Comparison of ENCODE assay signal across 18 cellular contexts in the genomic region with DNA sequence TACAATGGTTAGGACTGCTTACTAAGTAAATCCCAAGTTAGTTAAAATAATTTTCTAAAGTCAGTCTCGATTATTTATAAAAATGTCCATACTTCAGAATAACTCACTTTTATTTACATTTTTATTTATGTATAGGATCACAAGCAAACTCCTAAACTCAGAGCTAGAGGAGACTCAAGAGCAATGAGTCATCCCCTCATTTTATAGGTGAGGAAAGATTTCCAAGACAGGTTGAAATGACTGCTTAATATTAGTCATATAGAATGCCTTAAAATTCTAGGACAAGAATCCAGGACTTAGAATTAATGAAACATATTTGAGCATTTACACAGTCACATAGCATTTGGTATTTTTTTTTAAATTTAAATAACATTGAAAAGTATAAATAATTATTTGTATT.
DNase-seq lines count a peak whose midpoint lies in the region; ATAC-seq and TF ChIP-seq lines count a peak whose summit lies in the region.
"Had no signal": no experiment of that assay in that cellular context is flagged by ENCODE, and none has a peak within 500 bp of the region (broad histone marks: within the 10 kb centered on the region; RNA-seq: fewer than 3 reads in every experiment).

No MANE protein-coding gene starts in this region.

- TF ChIP-seq CTCF in PC-3 (conservative IDR thresholded peaks at IDR 0.05; ENCODE audit: low read depth, low read length) (no peak), RWPE2 (IDR thresholded peaks at IDR 0.05; ENCODE audit: poor library complexity, severe bottlenecking) (no peak), endodermal cell (conservative IDR thresholded peaks at IDR 0.05) (no peak)

- whole genome bisulfite sequencing in endodermal cell (ENCODE audit: insufficient coverage in 1 of 2, insufficient read length in 1 of 2), 2 experiments = no CpG with 5 or more reads among the region's 1 CpG

- peaks cover 9% of the 10 kb centered on the region for H3K9me3 Mint-ChIP-seq in endodermal cell

- peaks cover 16% of the 10 kb centered on the region for H3K36me3 Mint-ChIP-seq in endodermal cell (ENCODE audit: low read depth)
- H3K36me3 Mint-ChIP-seq: CD14-positive monocyte; CD4-positive, alpha-beta memory T cell had no signal

- H3K4me3 Mint-ChIP-seq in endodermal cell = no peak overlapping the region
- H3K4me3 Mint-ChIP-seq: CD14-positive monocyte; CD4-positive, alpha-beta memory T cell; HFFc6 had no signal

- no peaks in the 10 kb centered on the region for H4K20me1 ChIP-seq in PC-3 (ENCODE audit: low read length)
- H4K20me1 ChIP-seq: BLaER1 had no signal

- H3K4me1 ChIP-seq in PC-3 (ENCODE audit: insufficient read depth, low read length) = no peaks in the 10 kb centered on the region
- no peaks in the 10 kb centered on the region for H3K4me1 ChIP-seq in RWPE2 (ENCODE audit: insufficient read depth, poor library complexity, severe bottlenecking)
- no peaks in the 10 kb centered on the region for H3K4me1 ChIP-seq in endodermal cell (ENCODE audit: control insufficient read depth, insufficient read depth, low read length)
- H3K4me1 ChIP-seq: BLaER1 had no signal

- H3F3A ChIP-seq in PC-3 (ENCODE audit: low read length, unreplicated experiment) = no peaks in the 10 kb centered on the region

- H3K4me1 Mint-ChIP-seq in endodermal cell = no peaks in the 10 kb centered on the region
- H3K4me1 Mint-ChIP-seq: CD14-positive monocyte had no signal

- ATAC-seq in PC-3 (peak; percentile 90), RWPE2 (ENCODE audit: low read depth) (0 out of 3 replicates have a peak, but pooled peaks have one; percentile 49), GM19395 (IDR thresholded peaks at IDR 0.05; ENCODE audit: unreplicated experiment) (no peak)
- ATAC-seq: HCT116 had no signal

- H2AFZ ChIP-seq in PC-3 (ENCODE audit: low read length) = no peak overlapping the region

- H3K79me2 ChIP-seq in PC-3 (ENCODE audit: low read length) = no peaks in the 10 kb centered on the region

- H3K27me3 ChIP-seq in PC-3 (ENCODE audit: low read length) (no peaks in the 10 kb centered on the region), RWPE2 (ENCODE audit: insufficient read depth, poor library complexity, severe bottlenecking) (no peaks in the 10 kb centered on the region), endodermal cell (ENCODE audit: control insufficient read depth, insufficient read depth, low read length, poor library complexity, severe bottlenecking) (no peaks in the 10 kb centered on the region)
- H3K27me3 ChIP-seq: BLaER1 had no signal

- H3K27ac Mint-ChIP-seq in endodermal cell = no peak overlapping the region
- H3K27ac Mint-ChIP-seq: CD14-positive monocyte; CD4-positive, alpha-beta memory T cell; HFFc6 had no signal

- H3K9me3 ChIP-seq in PC-3 (ENCODE audit: low read length) (0 out of 2 replicates have a peak, but pooled peaks cover 4% of the 10 kb centered on the region), RWPE2 (ENCODE audit: severe bottlenecking) (peaks cover 2% of the 10 kb centered on the region), endodermal cell (ENCODE audit: control insufficient read depth, low read length) (no peaks in the 10 kb centered on the region)
- H3K9me3 ChIP-seq: BLaER1 had no signal

- no TSS peak for BruUV-seq in PC-3 (replicated peaks; lab: Mats Ljungman, UMichigan)

- POLR2A ChIA-PET in PC-3 (lab: Charles Lee; ENCODE audit: unreplicated experiment) = interaction anchor here (0.5 to 0.7 kb wide), 2 partner anchors 48 to 831 kb away, joined by 3 to 5 read pairs; no protein-coding TSS in a partner anchor

- DNase-seq in DMS53 (lab: John Stamatoyannopoulos, UW) = peak; percentile 49
- DNase-seq in DMS53 treated with DMSO at 0.1 percent for 48 hours (lab: John Stamatoyannopoulos, UW; ENCODE audit: unreplicated experiment) = no peak
- DNase-seq in PC-3 = peak; percentile 58
- no peak for DNase-seq in RWPE2 (ENCODE audit: low spot score)
- no peak for DNase-seq in endodermal cell
- DNase-seq in NCI-H69 (lab: John Stamatoyannopoulos, UW) = no peak
- DNase-seq: CD4-positive, alpha-beta memory T cell; DMS153; EL; GOT3; H7; HFFc6 had no signal

- H3K9me2 ChIP-seq in PC-3 (replicated peaks; ENCODE audit: low read length) = no peaks in the 10 kb centered on the region

- no peaks in the 10 kb centered on the region for H3K27me3 Mint-ChIP-seq in endodermal cell (ENCODE audit: insufficient read depth)
- H3K27me3 Mint-ChIP-seq: CD4-positive, alpha-beta memory T cell had no signal

- H3K4me3 ChIP-seq in PC-3 (ENCODE audit: low read length) (no peak overlapping the region), RWPE2 (ENCODE audit: severe bottlenecking) (no peak overlapping the region), endodermal cell (ENCODE audit: low read length) (no peak overlapping the region)
- H3K4me3 ChIP-seq: BLaER1 had no signal

- H3K27ac ChIP-seq in PC-3 (ENCODE audit: low read length) (no peak overlapping the region), RWPE2 (ENCODE audit: poor library complexity, severe bottlenecking) (no peak overlapping the region), endodermal cell (ENCODE audit: low read depth, low read length) (no peak overlapping the region)
- H3K27ac ChIP-seq: 22Rv1, BLaER1, HL-60 had no signal

- intact Hi-C loops in PC-3 (cut with micrococcal nuclease) = no loop called here

- no peak overlapping the region for H3K9ac ChIP-seq in PC-3 (ENCODE audit: low read length)
- no peak overlapping the region for H3K9ac ChIP-seq in endodermal cell (ENCODE audit: extremely low read depth, low read length, poor library complexity, severe bottlenecking)
- H3K9ac ChIP-seq: BLaER1 had no signal

- H3K36me3 ChIP-seq in PC-3 (ENCODE audit: low read depth, low read length) = no peaks in the 10 kb centered on the region
- no peaks in the 10 kb centered on the region for H3K36me3 ChIP-seq in RWPE2 (ENCODE audit: low read depth)
- H3K36me3 ChIP-seq in endodermal cell (ENCODE audit: control insufficient read depth, insufficient read depth, low read length) = peaks cover 74% of the 10 kb centered on the region
- H3K36me3 ChIP-seq: BLaER1 had no signal

- no peak overlapping the region for H3K4me2 ChIP-seq in PC-3 (ENCODE audit: low read length)
- H3K4me2 ChIP-seq: BLaER1 had no signal

- CTCF ChIA-PET in PC-3 (lab: Charles Lee) = no interaction called here

Comparison
In these comparisons a context has a peak if more than half of its experiments do, and no peak if none do; other contexts are left out.
1. DNase-seq: peak in DMS53 (single experiment) and PC-3 (single experiment); none in DMS53 treated with DMSO at 0.1 percent for 48 hours (single experiment), RWPE2 (single experiment), endodermal cell (single experiment) and NCI-H69 (single experiment).